Comparison of ENCODE assay signal across 1 cellular context in genomic region chr11:44775366-44776356, GRCh38.
TF ChIP-seq lines count a peak whose summit lies in the region.

No MANE protein-coding gene starts in this region.

TF ChIP-seq in K562, 482 proteins besides CTCF, POLR2A, EP300 and RAD21 (continued from another document and continues in another):
- TF ChIP-seq E4F1 (CRISPR knock-in tag; IDR thresholded peaks at IDR 0.05; ENCODE audit: borderline replicate concordance), result no peak
- no peak for TF ChIP-seq NRF1 (conservative IDR thresholded peaks at IDR 0.05 in 1 of 2, IDR thresholded peaks at IDR 0.05 in 1 of 2)
- TF ChIP-seq KDM1A (IDR thresholded peaks at IDR 0.05), result peak in 1 of 2 experiments; percentile 34; a peak in 1 of 4 replicates
- TF ChIP-seq NUFIP1 (IDR thresholded peaks at IDR 0.05; ENCODE audit: partially characterized antibody), result no peak
- TF ChIP-seq SMAD3 (CRISPR knock-in tag; conservative IDR thresholded peaks at IDR 0.05), result no peak
- TF ChIP-seq ZNF507 (tag; conservative IDR thresholded peaks at IDR 0.05), result no peak
- no peak for TF ChIP-seq TAF1 (IDR thresholded peaks at IDR 0.05; ENCODE audit: control insufficient read depth, extremely low read depth, insufficient read depth, low read length, severe bottlenecking)
- TF ChIP-seq MLLT1 (IDR thresholded peaks at IDR 0.05), result 0 out of 4 replicates have a peak, but pooled peaks of 1 of the 2 experiments have one; percentile 44
- TF ChIP-seq BRCA1 (IDR thresholded peaks at IDR 0.05), result no peak
- no peak for TF ChIP-seq BRCA1 (CRISPR knock-in tag; IDR thresholded peaks at IDR 0.05)
- TF ChIP-seq DEAF1 (CRISPR knock-in tag; IDR thresholded peaks at IDR 0.05), result peak; percentile 23; the same call in 1 of the 2 replicates
- TF ChIP-seq MLX (CRISPR knock-in tag; conservative IDR thresholded peaks at IDR 0.05), result no peak
- no peak for TF ChIP-seq HDAC2 (IDR thresholded peaks at IDR 0.05)
- no peak for TF ChIP-seq TFE3 (CRISPR knock-in tag; IDR thresholded peaks at IDR 0.05)
- TF ChIP-seq ZBTB5 (IDR thresholded peaks at IDR 0.05), result peak; percentile 94
- no peak for TF ChIP-seq SAFB (IDR thresholded peaks at IDR 0.05; ENCODE audit: borderline replicate concordance, low read depth, low read length)
- no peak for TF ChIP-seq SREBF1 (IDR thresholded peaks at IDR 0.05; ENCODE audit: borderline replicate concordance, low read depth, low read length)
- no peak for TF ChIP-seq CBFA2T2 (conservative IDR thresholded peaks at IDR 0.05)
- no peak for TF ChIP-seq NONO (IDR thresholded peaks at IDR 0.05; ENCODE audit: low read depth in 2 of 2, low read length in 1 of 2)
- 0 out of 2 replicates have a peak, but pooled peaks have one; percentile 19 for TF ChIP-seq VEZF1 (CRISPR knock-in tag; IDR thresholded peaks at IDR 0.05)
- no peak for TF ChIP-seq THRA (IDR thresholded peaks at IDR 0.05)
- peak; percentile 40; the same call in 1 of the 2 replicates for TF ChIP-seq CTBP1 (IDR thresholded peaks at IDR 0.05; ENCODE audit: borderline replicate concordance)
- peak; percentile 99 for TF ChIP-seq HINFP (tag; conservative IDR thresholded peaks at IDR 0.05; ENCODE audit: low read depth)
- no peak for TF ChIP-seq MYBL2 (IDR thresholded peaks at IDR 0.05; ENCODE audit: low read depth)
- no peak for TF ChIP-seq MYBL2 (CRISPR knock-in tag; IDR thresholded peaks at IDR 0.05; ENCODE audit: borderline replicate concordance)
- TF ChIP-seq ZNF408 (CRISPR knock-in tag; IDR thresholded peaks at IDR 0.05; ENCODE audit: low read depth), result no peak
- TF ChIP-seq RCOR1 (IDR thresholded peaks at IDR 0.05; ENCODE audit: borderline replicate concordance in 1 of 2, low read depth in 2 of 2, low read length in 2 of 2), result peak in 1 of 2 experiments; percentile 56; a peak in 2 of 4 replicates
- peak; percentile 53 for TF ChIP-seq CTCFL (IDR thresholded peaks at IDR 0.05; ENCODE audit: borderline replicate concordance, insufficient read depth, low read depth, low read length, poor library complexity, severe bottlenecking)
- no peak for TF ChIP-seq LEF1 (IDR thresholded peaks at IDR 0.05)
- 0 out of 2 replicates have a peak, but pooled peaks have one; percentile 13 for TF ChIP-seq ATF7 (IDR thresholded peaks at IDR 0.05)
- no peak for TF ChIP-seq TCF3 (CRISPR knock-in tag; IDR thresholded peaks at IDR 0.05)
- TF ChIP-seq FOSL1 (tag; conservative IDR thresholded peaks at IDR 0.05), result no peak
- TF ChIP-seq POLR2AphosphoS5 (IDR thresholded peaks at IDR 0.05; ENCODE audit: control insufficient read depth, insufficient read depth, low read depth, low read length), result no peak
- TF ChIP-seq ZNF707 (CRISPR knock-in tag; conservative IDR thresholded peaks at IDR 0.05), result no peak
- TF ChIP-seq REST (CRISPR knock-in tag; IDR thresholded peaks at IDR 0.05; ENCODE audit: low read depth), result no peak
- no peak for TF ChIP-seq BDP1 (IDR thresholded peaks at IDR 0.05; ENCODE audit: insufficient read depth, insufficient read length)
- TF ChIP-seq CC2D1A (IDR thresholded peaks at IDR 0.05), result peak; percentile 92
- TF ChIP-seq XRCC5 (IDR thresholded peaks at IDR 0.05; ENCODE audit: low read depth, low read length), result peak; percentile 79; the same call in 1 of the 2 replicates
- TF ChIP-seq BHLHE40 (IDR thresholded peaks at IDR 0.05; ENCODE audit: low read length), result peak; percentile 93
- TF ChIP-seq RNF2 (IDR thresholded peaks at IDR 0.05), result no peak
- TF ChIP-seq NCOA1 (IDR thresholded peaks at IDR 0.05; ENCODE audit: low read depth), result no peak
